Comparison of ENCODE assay signal across 23 cellular contexts in genomic region chr1:6823822-6824221, GRCh38. TPM values are rescaled to one million over a fixed set of nuclear protein-coding genes. Genes with fewer than 3 reads are reported as not detected.
DNase-seq lines count a peak whose midpoint lies in the region; ATAC-seq, FAIRE-seq and TF ChIP-seq lines count a peak whose summit lies in the region.
"Had no signal": no experiment of that assay in that cellular context is flagged by ENCODE, and none has a peak within 500 bp of the region (broad histone marks: within the 10 kb centered on the region; RNA-seq: fewer than 3 reads in every experiment).

No MANE protein-coding gene starts in this region.

- no peak overlapping the region for H3K4me3 ChIP-seq in Loucy (ENCODE audit: low read length, poor library complexity, severe bottlenecking)
- no peak overlapping the region for H3K4me3 ChIP-seq in fibroblast of villous mesenchyme (ENCODE audit: low read depth, low read length)
- no peak overlapping the region for H3K4me3 ChIP-seq in muscle layer of duodenum (ENCODE audit: low read depth in 1 of 2, low read length in 2 of 2)
- H3K4me3 ChIP-seq in thoracic aorta = peak overlapping the region; percentile 35
- no peak overlapping the region for H3K4me3 ChIP-seq in suprapubic skin
- H3K4me3 ChIP-seq: heart right ventricle, K562, prostate gland had no signal

- ATAC-seq in thoracic aorta (ENCODE audit: insufficient number of reproducible peaks, low FRiP score, low read depth) = no peak
- no peak for ATAC-seq in GM21447 (IDR thresholded peaks at IDR 0.05; ENCODE audit: unreplicated experiment)
- ATAC-seq: activated naive CD8-positive, alpha-beta T cell treated with anti-CD3 and anti-CD28 coated beads, Interleukin-2, amount 50 U/mL, for 24 hours; heart right ventricle; K562 had no signal

- peak overlapping the region; percentile 74 for H3K27ac ChIP-seq in muscle layer of duodenum (ENCODE audit: low read length)
- H3K27ac ChIP-seq in thoracic aorta = peak overlapping the region; percentile 47 to 69
- no peak overlapping the region for H3K27ac ChIP-seq in suprapubic skin
- H3K27ac ChIP-seq: C4-2B, heart right ventricle, prostate gland had no signal

- peaks cover 16% of the 10 kb centered on the region for H3K4me1 ChIP-seq in Loucy (ENCODE audit: insufficient read depth, low read length, poor library complexity, severe bottlenecking)
- peaks cover 0 to 8% of the 10 kb centered on the region in 2 donors for H3K4me1 ChIP-seq in muscle layer of duodenum (ENCODE audit: control insufficient read depth in 1 of 2, insufficient read depth in 2 of 2, low read length in 2 of 2)
- peaks cover 56 to 91% of the 10 kb centered on the region in 2 donors for H3K4me1 ChIP-seq in thoracic aorta (ENCODE audit: control insufficient read depth in 1 of 2, low read depth in 2 of 2)
- H3K4me1 ChIP-seq in suprapubic skin = peaks cover 26% of the 10 kb centered on the region
- H3K4me1 ChIP-seq: prostate gland had no signal

- no peak overlapping the region for H3K9ac ChIP-seq in Loucy (ENCODE audit: low read depth, low read length, poor library complexity, severe bottlenecking)

- TF ChIP-seq EP300 in suprapubic skin (IDR thresholded peaks at IDR 0.05) = no peak

- no peak overlapping the region for H2AFZ ChIP-seq in Loucy (ENCODE audit: low read length)

- H4K20me1 ChIP-seq in Loucy (ENCODE audit: insufficient read depth, low read length, poor library complexity, severe bottlenecking) = peaks cover 47% of the 10 kb centered on the region

- no peak for TF ChIP-seq POLR2A in suprapubic skin (IDR thresholded peaks at IDR 0.05)

- no peak for TF ChIP-seq CTCF in Loucy (conservative IDR thresholded peaks at IDR 0.05; ENCODE audit: low read length)
- TF ChIP-seq CTCF in fibroblast of villous mesenchyme (IDR thresholded peaks at IDR 0.05; ENCODE audit: insufficient read depth, low read depth, low read length) = no peak
- no peak for TF ChIP-seq CTCF in thoracic aorta (IDR thresholded peaks at IDR 0.05)
- TF ChIP-seq CTCF in suprapubic skin (IDR thresholded peaks at IDR 0.05) = no peak

- H3K9me3 ChIP-seq in Loucy (ENCODE audit: insufficient read depth, low read depth, low read length) (no peaks in the 10 kb centered on the region), muscle layer of duodenum (ENCODE audit: control insufficient read depth in 1 of 2, low read length in 2 of 2) (no peaks in the 10 kb centered on the region), thoracic aorta (no peaks in the 10 kb centered on the region), suprapubic skin (no peaks in the 10 kb centered on the region)
- H3K9me3 ChIP-seq: heart right ventricle, prostate gland had no signal

- H3K4me2 ChIP-seq in Loucy (ENCODE audit: low read depth, low read length, poor library complexity, severe bottlenecking) = peak overlapping the region; percentile 59

- DNase-seq in fibroblast of villous mesenchyme (ENCODE audit: low read depth) = peak; percentile 30
- no peak for DNase-seq in thoracic aorta (ENCODE audit: low spot score)
- no peak for DNase-seq in suprapubic skin (ENCODE audit: low spot score in 2 of 2)
- no peak for DNase-seq in RCC 7860 (ENCODE audit: low spot score)
- no peak for DNase-seq in hypothalamus (lab: John Stamatoyannopoulos, UW)
- DNase-seq: activated CD4-positive, alpha-beta memory T cell treated with anti-CD3 and anti-CD28 coated beads, Interleukin-2, amount 10 ng/mL, durations not matched to agents 7 days and 5 days; activated CD4-positive, CD25-positive, alpha-beta regulatory T cell treated with anti-CD3 and anti-CD28 coated beads, Interleukin-2, amount 50 U/mL, for 72 hours; activated effector memory CD4-positive, alpha-beta T cell treated with anti-CD3 and anti-CD28 coated beads, Interleukin-2, amount 50 U/mL, for 16 hours; activated naive CD8-positive, alpha-beta T cell treated with anti-CD3 and anti-CD28 coated beads, Interleukin-2, amount 50 U/mL, for 24 hours; effector CD8-positive, alpha-beta T cell; heart right ventricle; HFFc6; NCI-H1694; NCI-H2171 treated with DMSO at 0.1 percent for 48 hours; NCI-H524 treated with DMSO at 0.1 percent for 48 hours; stimulated activated CD4-positive, alpha-beta T cell treated with anti-CD3 and anti-CD28 coated beads, Interleukin-2, amount 100 ng/mL, for 24 hours; T-helper 1 cell had no signal

- H3F3A ChIP-seq in Loucy (ENCODE audit: low read depth) = 0 out of 2 replicates have a peak, but pooled peaks cover 3% of the 10 kb centered on the region

- peaks cover 50% of the 10 kb centered on the region for H3K79me2 ChIP-seq in Loucy (ENCODE audit: insufficient read depth, low read length)

- FAIRE-seq in RCC 7860 (lab: Jason Lieb, UNC) = no peak
- FAIRE-seq: K562 had no signal

- peaks cover 24% of the 10 kb centered on the region; the same call in 1 of the 2 replicates for H3K36me3 ChIP-seq in Loucy (ENCODE audit: insufficient read depth, low read length)
- H3K36me3 ChIP-seq in muscle layer of duodenum (ENCODE audit: control insufficient read depth in 1 of 2, insufficient read depth in 2 of 2, low read length in 2 of 2) = no peaks in the 10 kb centered on the region
- no peaks in the 10 kb centered on the region for H3K36me3 ChIP-seq in thoracic aorta
- peaks cover 5% of the 10 kb centered on the region for H3K36me3 ChIP-seq in suprapubic skin
- H3K36me3 ChIP-seq: prostate gland had no signal

- H3K27me3 ChIP-seq in Loucy (ENCODE audit: insufficient read depth, low read length, poor library complexity, severe bottlenecking) (no peaks in the 10 kb centered on the region), muscle layer of duodenum (ENCODE audit: low read depth, low read length) (no peaks in the 10 kb centered on the region), thoracic aorta (replicated peaks; ENCODE audit: insufficient read depth) (no peaks in the 10 kb centered on the region), suprapubic skin (no peaks in the 10 kb centered on the region)
- H3K27me3 ChIP-seq: heart right ventricle had no signal

- no peaks in the 10 kb centered on the region for H3K9me2 ChIP-seq in Loucy (replicated peaks; ENCODE audit: low read depth, low read length)

RNA-seq across cellular contexts. Expression of gene CAMTA1, which starts 38.6 kb away (rescaled TPM):
- total RNA-seq in fibroblast of villous mesenchyme (47.4 and 56.1 TPM in 2 replicates), thoracic aorta (100 to 1,000 TPM; 105 to 113 TPM), suprapubic skin (10 to 100 TPM; 40.4 to 54.1 (median 46.6) TPM)
